ENCODE assay signal across 13 cellular contexts in the genomic region with DNA sequence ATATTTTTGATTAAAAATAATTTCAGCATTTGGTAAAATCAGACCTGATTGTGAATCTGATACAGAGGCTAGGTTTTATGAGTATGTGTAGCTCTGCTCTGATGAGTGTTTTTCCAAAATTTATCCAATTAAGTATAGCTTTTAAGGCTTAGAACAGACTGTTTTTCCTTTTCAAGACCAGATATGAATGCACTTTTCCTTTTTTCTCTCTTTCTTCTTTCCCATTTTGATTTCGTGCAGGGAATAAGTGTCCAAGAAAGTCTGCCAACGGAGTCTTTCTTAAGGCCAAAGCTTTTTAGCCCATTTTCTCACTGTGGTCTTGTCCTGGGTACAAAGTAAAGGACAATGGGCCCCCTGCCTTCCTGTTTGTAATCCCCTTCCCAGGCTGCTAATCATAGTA. TPM values are rescaled to one million over a fixed set of nuclear protein-coding genes. Genes with fewer than 3 reads are reported as not detected.
DNase-seq lines count a peak whose midpoint lies in the region; ATAC-seq and TF ChIP-seq lines count a peak whose summit lies in the region.
"Had no signal": no experiment of that assay in that cellular context is flagged by ENCODE, and none has a peak within 500 bp of the region (broad histone marks: within the 10 kb centered on the region; RNA-seq: fewer than 3 reads in every experiment).

No MANE protein-coding gene starts in this region.

- no peak overlapping the region for H3K14ac ChIP-seq in H9 (ENCODE audit: insufficient read depth, low read length)

- H3K9ac ChIP-seq in H9 (ENCODE audit: extremely low read depth, insufficient read length, low read length) (no peak overlapping the region), adipocyte (ENCODE audit: low read length) (peak overlapping the region; percentile 41), iPS-18a (ENCODE audit: low read length) (no peak overlapping the region), skeletal muscle tissue (ENCODE audit: low read depth in 1 of 3, low read length in 3 of 3) (peak overlapping the region; percentile 54 to 100 (median 71))

- peaks cover 5% of the 10 kb centered on the region for H3K79me1 ChIP-seq in H9 (ENCODE audit: insufficient read depth, low read depth, low read length, poor library complexity, severe bottlenecking)

- WGBS in H9 (ENCODE audit: extremely low coverage, insufficient read length, low lambda C conversion rate) = no CpG with 5 or more reads among the region's 2 CpGs

- H3K18ac ChIP-seq in H9 (ENCODE audit: insufficient read length, low read depth, low read length) = no peak overlapping the region

- H3K4ac ChIP-seq in H9 (ENCODE audit: low read depth, low read length) = no peak overlapping the region

- H3K27me3 ChIP-seq in H9 (ENCODE audit: insufficient read depth, low read length) (no peaks in the 10 kb centered on the region), adipocyte (replicated peaks; ENCODE audit: control insufficient read depth, insufficient read depth, low read length) (no peaks in the 10 kb centered on the region), iPS-18a (ENCODE audit: control insufficient read depth, insufficient read depth, low read length) (peaks cover 5% of the 10 kb centered on the region), skeletal muscle tissue (ENCODE audit: control insufficient read depth in 3 of 3, insufficient read depth in 3 of 3, low read length in 3 of 3) (no peaks in the 10 kb centered on the region)
- no peaks in the 10 kb centered on the region for H3K27me3 ChIP-seq in effector memory CD4-positive, alpha-beta T cell (replicated peaks; ENCODE audit: control insufficient read depth, insufficient read depth, low read length, poor library complexity, severe bottlenecking)

- no peak overlapping the region for H3K4me2 ChIP-seq in H9 (ENCODE audit: insufficient read depth, insufficient read length, low read length)

- no peak overlapping the region for H3K56ac ChIP-seq in H9 (ENCODE audit: insufficient read length, low read depth, low read length)

- peak overlapping the region in 2 of 3 experiments; percentile 38 to 64; a peak in 3 of 7 replicates for H3K27ac Mint-ChIP-seq in H9

- H4K91ac ChIP-seq in H9 (ENCODE audit: insufficient read length, low read depth, low read length) = no peak overlapping the region

- H3K23me2 ChIP-seq in H9 (ENCODE audit: insufficient read length, low read depth, low read length, poor library complexity, severe bottlenecking) = peaks cover 10% of the 10 kb centered on the region

- peaks cover 40 to 50% of the 10 kb centered on the region in 2 experiments for H3K4me1 Mint-ChIP-seq in H9

- H3K4me1 ChIP-seq in H9 (ENCODE audit: insufficient read depth, low read length) (no peaks in the 10 kb centered on the region; the same call in 1 of the 2 replicates), adipocyte (ENCODE audit: control insufficient read depth, insufficient read depth, low read length) (peaks cover 45% of the 10 kb centered on the region), iPS-18a (ENCODE audit: control insufficient read depth, low read depth, low read length) (peaks cover 18% of the 10 kb centered on the region), skeletal muscle tissue (ENCODE audit: control insufficient read depth in 3 of 3, insufficient read depth in 3 of 3, low read length in 3 of 3) (peaks cover 42 to 50% (median 42%) of the 10 kb centered on the region in 3 donors)
- peaks cover 15% of the 10 kb centered on the region for H3K4me1 ChIP-seq in effector memory CD4-positive, alpha-beta T cell (ENCODE audit: control insufficient read depth, insufficient read depth, low read length, poor library complexity, severe bottlenecking)

- H3K4me3 ChIP-seq in adipocyte (ENCODE audit: low read length) (peak overlapping the region; percentile 52), iPS-18a (ENCODE audit: low read length) (peak overlapping the region; percentile 8), skeletal muscle tissue (ENCODE audit: low read length in 3 of 3) (peak overlapping the region; percentile 33 to 37 (median 33))
- no peak overlapping the region for H3K4me3 ChIP-seq in effector memory CD4-positive, alpha-beta T cell (ENCODE audit: insufficient read depth, low read depth, low read length, poor library complexity, severe bottlenecking)

- H3K27ac ChIP-seq in H9 (ENCODE audit: insufficient read length, low read depth, low read length) (no peak overlapping the region), iPS-18a (ENCODE audit: low read length) (no peak overlapping the region), skeletal muscle tissue (ENCODE audit: low read depth, low read length) (peak overlapping the region; percentile 100)
- H3K27ac ChIP-seq in effector memory CD4-positive, alpha-beta T cell (ENCODE audit: insufficient read depth, low read length, poor library complexity, severe bottlenecking) = no peak overlapping the region
- H3K27ac ChIP-seq: HL-60, RWPE1 had no signal

- no peak overlapping the region for H3K23ac ChIP-seq in H9 (ENCODE audit: insufficient read length, low read depth, low read length)

- H2BK120ac ChIP-seq in H9 (ENCODE audit: low read depth, low read length, poor library complexity, severe bottlenecking) = no peak overlapping the region

- no peak overlapping the region for H2BK20ac ChIP-seq in H9 (ENCODE audit: low read depth, low read length, poor library complexity, severe bottlenecking)

- H3K36me3 Mint-ChIP-seq in H9 (ENCODE audit: insufficient read depth in 1 of 3, low read depth in 3 of 3) = no peaks in the 10 kb centered on the region; a peak in 1 of 7 replicates

- H3K9me3 ChIP-seq in H9 (ENCODE audit: control insufficient read depth, low read depth, low read length) (no peaks in the 10 kb centered on the region), adipocyte (ENCODE audit: control insufficient read depth, low read length) (no peaks in the 10 kb centered on the region), iPS-18a (ENCODE audit: control insufficient read depth, low read depth, low read length) (no peaks in the 10 kb centered on the region), skeletal muscle tissue (ENCODE audit: control insufficient read depth in 3 of 3, low read length in 3 of 3) (no peaks in the 10 kb centered on the region)
- no peaks in the 10 kb centered on the region for H3K9me3 ChIP-seq in effector memory CD4-positive, alpha-beta T cell (ENCODE audit: control insufficient read depth, low read length)

- peaks cover 42% of the 10 kb centered on the region for H3K79me2 ChIP-seq in H9 (ENCODE audit: insufficient read depth, low read length)

- no peak overlapping the region for H3T11ph ChIP-seq in H9 (ENCODE audit: low read length)

- H2BK15ac ChIP-seq in H9 (ENCODE audit: low read depth, low read length) = no peak overlapping the region

- no peaks in the 10 kb centered on the region for H3K27me3 Mint-ChIP-seq in H9 (ENCODE audit: low read depth)

- H4K8ac ChIP-seq in H9 (replicated peaks; ENCODE audit: insufficient read length, low read depth, low read length) = no peak overlapping the region

- H3K4me3 Mint-ChIP-seq in H9 = no peak overlapping the region; a peak in 1 of 5 replicates
- H3K4me3 Mint-ChIP-seq: CD14-positive monocyte had no signal

- H3K36me3 ChIP-seq in adipocyte (ENCODE audit: control insufficient read depth, insufficient read depth, low read length, severe bottlenecking) (no peaks in the 10 kb centered on the region), iPS-18a (ENCODE audit: control insufficient read depth, low read depth, low read length) (no peaks in the 10 kb centered on the region), skeletal muscle tissue (ENCODE audit: control insufficient read depth in 3 of 3, insufficient read depth in 3 of 3, low read length in 3 of 3) (no peaks in the 10 kb centered on the region)
- no peaks in the 10 kb centered on the region for H3K36me3 ChIP-seq in effector memory CD4-positive, alpha-beta T cell (ENCODE audit: control insufficient read depth, insufficient read depth, low read length)

- no peak for DNase-seq in H9
- DNase-seq in adipocyte (ENCODE audit: low read depth) = peak; percentile 21
- DNase-seq in T-helper 1 cell = no peak
- DNase-seq in effector memory CD4-positive, alpha-beta T cell = no peak
- DNase-seq: activated CD8-positive, alpha-beta memory T cell treated with anti-CD3 and anti-CD28 coated beads, Interleukin-2, amount 50 U/mL, for 4 hours; GDM1 had no signal

- H2BK5ac ChIP-seq in H9 (ENCODE audit: insufficient read length, low read length) = no peak overlapping the region

- H2BK12ac ChIP-seq in H9 (ENCODE audit: insufficient read length, low read depth, low read length) = no peak overlapping the region

- no peak overlapping the region for H2AK5ac ChIP-seq in H9 (ENCODE audit: insufficient read length, low read length)

- H3K9me3 Mint-ChIP-seq in H9 = no peaks in the 10 kb centered on the region
- H3K9me3 Mint-ChIP-seq: CD14-positive monocyte had no signal

- no peak for ATAC-seq in HG03342 (IDR thresholded peaks at IDR 0.05; ENCODE audit: unreplicated experiment)
- no peak for ATAC-seq in HG03135 (IDR thresholded peaks at IDR 0.05; ENCODE audit: unreplicated experiment)

- TF ChIP-seq CTCF in H9 (conservative IDR thresholded peaks at IDR 0.05) = no peak

- no peak overlapping the region for H4K5ac ChIP-seq in H9 (ENCODE audit: insufficient read length, low read depth, low read length)

- no peaks in the 10 kb centered on the region for H4K20me1 ChIP-seq in H9 (ENCODE audit: control insufficient read depth, insufficient read depth, insufficient read length)

- H2AFZ ChIP-seq in H9 (ENCODE audit: low read length) = no peak overlapping the region

RNA-seq across cellular contexts. Expression of a gene that starts 2.8 kb away (rescaled TPM):
- total RNA-seq in H9 (2021) = 55.3 and 57.7 TPM in 2 replicates
- total RNA-seq in skeletal muscle tissue = 127 TPM

Comparison
In these comparisons a context has a peak if more than half of its experiments do, and no peak if none do; other contexts are left out.
1. H3K9ac ChIP-seq: peak in adipocyte (single experiment) and skeletal muscle tissue (3 of 3); none in H9 (single experiment) and iPS-18a (single experiment).